In genomic region chr9:80117031-80117430, GRCh38 we compare ENCODE assay signal across 9 cellular contexts.
"Had no signal": no experiment of that assay in that cellular context is flagged by ENCODE, and none has a peak within 500 bp of the region (broad histone marks: within the 10 kb centered on the region; RNA-seq: fewer than 3 reads in every experiment).

No MANE protein-coding gene starts in this region.

- H3K36me3 ChIP-seq: HAP-1 had no signal

- H3K9me3 ChIP-seq: HAP-1 had no signal

- H2AFZ ChIP-seq: GM23248 had no signal

- H3K9ac ChIP-seq: GM23248 had no signal

- H3K27ac Mint-ChIP-seq: HFFc6 had no signal

- H3K4me3 Mint-ChIP-seq: HFFc6 had no signal

- H3K27ac ChIP-seq: GM23248 had no signal

- ATAC-seq: HCT116, K562 had no signal

- H3K4me1 ChIP-seq: HAP-1 had no signal

- H3K4me3 ChIP-seq: GM23248, HAP-1, K562 had no signal

- DNase-seq: GM23248, GOT3, H7, HFFc6, IMR-90, KG1 had no signal
